In genomic region chr16:11149011-11149616, GRCh38 we compare ENCODE assay signal across 19 cellular contexts.
A peak's percentile ranks its signal among the peaks of the same experiment; 100 is the strongest.
DNase-seq lines count a peak whose midpoint lies in the region; ATAC-seq, FAIRE-seq and TF ChIP-seq lines count a peak whose summit lies in the region.
"Had no signal": no experiment of that assay in that cellular context is flagged by ENCODE, and none has a peak within 500 bp of the region (broad histone marks: within the 10 kb centered on the region; RNA-seq: fewer than 3 reads in every experiment).

No MANE protein-coding gene starts in this region.

- CTCF ChIA-PET in CD8-positive, alpha-beta memory T cell (lab: Charles Lee) = interaction anchor here (0.9 kb wide), 1 partner anchor 10 kb away, joined by 3 read pairs; no protein-coding TSS in a partner anchor
- CTCF ChIA-PET in PC-9 (lab: Charles Lee) = interaction anchor here (0.7 kb wide), 1 partner anchor 122 kb away, joined by 3 read pairs; no protein-coding TSS in a partner anchor

- no peaks in the 10 kb centered on the region for H3K9me3 Mint-ChIP-seq in CD8-positive, alpha-beta memory T cell
- H3K9me3 Mint-ChIP-seq in osteocyte (ENCODE audit: unreplicated experiment) = no peaks in the 10 kb centered on the region
- H3K9me3 Mint-ChIP-seq: activated T-helper 2 cell treated with anti-CD3 and anti-CD28 coated beads, Interferon-gamma antibody, Interleukin-2, Interleukin-4, amounts not matched to agents 10 μg/mL and 5 μg/mL and 100 μg/mL, durations not matched to agents 14 hours and 24 hours and 36 hours; immature natural killer cell had no signal

- no TSS peak for BruUV-seq in PC-9 (replicated peaks; lab: Mats Ljungman, UMichigan)

- TF ChIP-seq POLR2A in adrenal gland (IDR thresholded peaks at IDR 0.05) = no peak

- no peaks in the 10 kb centered on the region for H3K9me2 ChIP-seq in PC-9 (ENCODE audit: insufficient read depth)

- no peak overlapping the region for H3K4me3 ChIP-seq in CD8-positive, alpha-beta memory T cell (ENCODE audit: low read length)
- H3K4me3 ChIP-seq in adrenal gland = no peak overlapping the region
- no peak overlapping the region for H3K4me3 ChIP-seq in PC-9
- H3K4me3 ChIP-seq: esophagus muscularis mucosa, pancreas, right lobe of liver, SJSA1, tibial artery had no signal

- peak overlapping the region in 1 of 8 donors; percentile 91 for H3K27ac Mint-ChIP-seq in CD8-positive, alpha-beta memory T cell
- H3K27ac Mint-ChIP-seq in osteocyte (ENCODE audit: unreplicated experiment) = no peak overlapping the region
- H3K27ac Mint-ChIP-seq: activated T-helper 2 cell treated with anti-CD3 and anti-CD28 coated beads, Interferon-gamma antibody, Interleukin-2, Interleukin-4, amounts not matched to agents 10 μg/mL and 5 μg/mL and 100 μg/mL, durations not matched to agents 14 hours and 24 hours and 36 hours; immature natural killer cell had no signal

- ATAC-seq in HG02763 (IDR thresholded peaks at IDR 0.05; ENCODE audit: unreplicated experiment) = no peak
- ATAC-seq: stimulated activated naive CD8-positive, alpha-beta T cell treated with anti-CD3 and anti-CD28 coated beads, Interleukin-15, Interleukin-2, amounts not matched to agents 100 U/mL and 50 U/mL, for 24 hours had no signal

- no peaks in the 10 kb centered on the region for H4K20me1 ChIP-seq in PC-9 (ENCODE audit: insufficient read depth)

- no peaks in the 10 kb centered on the region for H3K79me2 ChIP-seq in PC-9 (ENCODE audit: low read depth)

- intact Hi-C loops in adrenal gland (cut with DNase I) = no loop called here
- intact Hi-C loops in PC-9 (cut with micrococcal nuclease; ENCODE audit: unreplicated experiment) = no loop called here

- H3K4me3 Mint-ChIP-seq in CD8-positive, alpha-beta memory T cell = no peak overlapping the region
- no peak overlapping the region for H3K4me3 Mint-ChIP-seq in osteocyte (ENCODE audit: unreplicated experiment)
- H3K4me3 Mint-ChIP-seq: immature natural killer cell had no signal

- H2AFZ ChIP-seq in PC-9 = no peak overlapping the region

- H3K27me3 Mint-ChIP-seq in CD8-positive, alpha-beta memory T cell = no peaks in the 10 kb centered on the region
- no peaks in the 10 kb centered on the region for H3K27me3 Mint-ChIP-seq in osteocyte (ENCODE audit: unreplicated experiment)

- no peaks in the 10 kb centered on the region for H3F3A ChIP-seq in PC-9 (ENCODE audit: insufficient read depth, low read depth)

- POLR2A ChIA-PET in CD8-positive, alpha-beta memory T cell (lab: Charles Lee) = no interaction called here
- POLR2A ChIA-PET in PC-9 (lab: Charles Lee; ENCODE audit: unreplicated experiment) = interaction anchor here (0.7 kb wide), 1 partner anchor 487 kb away, joined by 11 read pairs; no protein-coding TSS in a partner anchor

- no peak overlapping the region for H3K4me2 ChIP-seq in PC-9

- no peaks in the 10 kb centered on the region for H3K4me1 ChIP-seq in CD8-positive, alpha-beta memory T cell (ENCODE audit: insufficient read depth, low read length)
- H3K4me1 ChIP-seq in adrenal gland (replicated peaks in 1 of 2) (peaks cover 0 to 5% of the 10 kb centered on the region in 2 donors), PC-9 (replicated peaks; ENCODE audit: insufficient read depth) (no peaks in the 10 kb centered on the region)
- H3K4me1 ChIP-seq: pancreas, SJSA1, tibial artery had no signal

- H3K9me3 ChIP-seq in CD8-positive, alpha-beta memory T cell (ENCODE audit: low read length) = no peaks in the 10 kb centered on the region
- no peaks in the 10 kb centered on the region for H3K9me3 ChIP-seq in adrenal gland (replicated peaks in 1 of 3)
- no peaks in the 10 kb centered on the region for H3K9me3 ChIP-seq in PC-9 (ENCODE audit: insufficient read depth, low read depth)
- H3K9me3 ChIP-seq: esophagus muscularis mucosa, pancreas, right lobe of liver, tibial artery had no signal

- H3K27me3 ChIP-seq in CD8-positive, alpha-beta memory T cell (ENCODE audit: insufficient read depth, low read length, poor library complexity, severe bottlenecking) = no peaks in the 10 kb centered on the region
- no peaks in the 10 kb centered on the region for H3K27me3 ChIP-seq in adrenal gland
- H3K27me3 ChIP-seq in PC-9 (ENCODE audit: insufficient read depth, low read depth) = no peaks in the 10 kb centered on the region
- H3K27me3 ChIP-seq: esophagus muscularis mucosa, pancreas, right lobe of liver, SJSA1, tibial artery had no signal

- TF ChIP-seq CTCF in adrenal gland (IDR thresholded peaks at IDR 0.05) (no peak), osteocyte (IDR thresholded peaks at IDR 0.05) (no peak), PC-9 (conservative IDR thresholded peaks at IDR 0.05) (no peak)

- 36 to 57% (median 44%) methylated on average over 5 of the region's 5 CpGs for whole genome bisulfite sequencing in adrenal gland, 4 donors

- no peak for DNase-seq in CD8-positive, alpha-beta memory T cell
- DNase-seq in HTR-8/SVneo (ENCODE audit: insufficient read length, low spot score) (peak; percentile 20), adrenal gland (peak; percentile 61 to 89 (median 87)), iris pigment epithelial cell (ENCODE audit: low read depth) (peak; percentile 27), DMS114 treated with DMSO at 0.1 percent for 48 hours (lab: John Stamatoyannopoulos, UW; ENCODE audit: unreplicated experiment) (no peak), osteocyte (ENCODE audit: extremely low spot score, unreplicated experiment) (no peak), PC-9 (no peak)
- DNase-seq: activated CD4-positive, alpha-beta T cell treated with anti-CD3 and anti-CD28 coated beads for 1 hour; immature natural killer cell; mammary epithelial cell; pancreas; stimulated activated naive CD8-positive, alpha-beta T cell treated with anti-CD3 and anti-CD28 coated beads, Interleukin-15, Interleukin-2, amounts not matched to agents 100 U/mL and 50 U/mL, for 24 hours; tibial artery had no signal

- peaks cover 0 to 2% (median 0%) of the 10 kb centered on the region in 3 donors for H3K4me1 Mint-ChIP-seq in CD8-positive, alpha-beta memory T cell
- H3K4me1 Mint-ChIP-seq in osteocyte (ENCODE audit: unreplicated experiment) = no peaks in the 10 kb centered on the region
- H3K4me1 Mint-ChIP-seq: immature natural killer cell had no signal

- H3K27ac ChIP-seq in CD8-positive, alpha-beta memory T cell (ENCODE audit: low read depth, low read length) = peak overlapping the region; percentile 7
- H3K27ac ChIP-seq in adrenal gland = no peak overlapping the region
- no peak overlapping the region for H3K27ac ChIP-seq in PC-9
- H3K27ac ChIP-seq: esophagus muscularis mucosa, right lobe of liver, SJSA1, tibial artery had no signal

- H3K36me3 Mint-ChIP-seq in CD8-positive, alpha-beta memory T cell = peaks cover 5 to 11% (median 7%) of the 10 kb centered on the region in 3 donors
- peaks cover 11% of the 10 kb centered on the region for H3K36me3 Mint-ChIP-seq in osteocyte (ENCODE audit: unreplicated experiment)

- no peak for FAIRE-seq in HTR-8/SVneo (lab: Jason Lieb, UNC)
- FAIRE-seq: GM18507, pancreas had no signal

- H3K36me3 ChIP-seq in CD8-positive, alpha-beta memory T cell (ENCODE audit: insufficient read depth, low read length) = no peaks in the 10 kb centered on the region
- no peaks in the 10 kb centered on the region for H3K36me3 ChIP-seq in adrenal gland (replicated peaks in 1 of 2)
- no peaks in the 10 kb centered on the region for H3K36me3 ChIP-seq in PC-9 (ENCODE audit: low read depth)
- H3K36me3 ChIP-seq: esophagus muscularis mucosa, pancreas, right lobe of liver, SJSA1, tibial artery had no signal

Comparison
In these comparisons a context has a peak if more than half of its experiments do, and no peak if none do; other contexts are left out.
1. DNase-seq: peak in HTR-8/SVneo (single experiment), adrenal gland (7 of 7) and iris pigment epithelial cell (single experiment); none in CD8-positive, alpha-beta memory T cell (0 of 5), DMS114 treated with DMSO at 0.1 percent for 48 hours (single experiment), osteocyte (single experiment) and PC-9 (0 of 2).